In genomic region chr3:11719406-11720219, GRCh38 we compare ENCODE assay signal across 1 cellular context.
TF ChIP-seq lines count a peak whose summit lies in the region.

No MANE protein-coding gene starts in this region.

TF ChIP-seq in HepG2, 621 proteins besides CTCF, POLR2A, EP300 and RAD21 (continued from another document and continues in another):
- TF ChIP-seq DZIP1 (CRISPR knock-in tag; IDR thresholded peaks at IDR 0.05) (peak; percentile 50), TEAD3 (CRISPR knock-in tag; optimal IDR thresholded peaks at IDR 0.05; ENCODE audit: borderline replicate concordance) (peak; percentile 98), ARNT (IDR thresholded peaks at IDR 0.05) (no peak), RXRA (CRISPR knock-in tag; IDR thresholded peaks at IDR 0.05) (no peak), ZHX1 (CRISPR knock-in tag; IDR thresholded peaks at IDR 0.05; ENCODE audit: low read depth) (peak; percentile 63; the same call in 1 of the 2 replicates), NFKBIZ (CRISPR knock-in tag; IDR thresholded peaks at IDR 0.05) (no peak), DMAP1 (CRISPR knock-in tag; IDR thresholded peaks at IDR 0.05) (0 out of 2 replicates have a peak, but pooled peaks have one; percentile 15), ZNF318 (CRISPR knock-in tag; IDR thresholded peaks at IDR 0.05) (no peak), LBX2 (CRISPR knock-in tag; IDR thresholded peaks at IDR 0.05; ENCODE audit: borderline replicate concordance) (peak; percentile 23; the same call in 1 of the 2 replicates), ZNF292 (CRISPR knock-in tag; IDR thresholded peaks at IDR 0.05; ENCODE audit: borderline replicate concordance, low read depth) (0 out of 2 replicates have a peak, but pooled peaks have one; percentile 14), ZBED4 (CRISPR knock-in tag; IDR thresholded peaks at IDR 0.05; ENCODE audit: borderline replicate concordance) (0 out of 2 replicates have a peak, but pooled peaks have one; percentile 16), ETS1 (CRISPR knock-in tag; IDR thresholded peaks at IDR 0.05) (no peak), ARID4A (CRISPR knock-in tag; IDR thresholded peaks at IDR 0.05; ENCODE audit: borderline replicate concordance) (peak; percentile 41; the same call in 1 of the 2 replicates), ZNF274 (CRISPR knock-in tag; IDR thresholded peaks at IDR 0.05) (0 out of 2 replicates have a peak, but pooled peaks have one; percentile 47), ZNF614 (CRISPR knock-in tag; IDR thresholded peaks at IDR 0.05; ENCODE audit: borderline replicate concordance) (no peak), FOXO1 (CRISPR knock-in tag; IDR thresholded peaks at IDR 0.05) (no peak), TOPORS (CRISPR knock-in tag; IDR thresholded peaks at IDR 0.05) (0 out of 2 replicates have a peak, but pooled peaks have one; percentile 54), TFAP4 (IDR thresholded peaks at IDR 0.05; ENCODE audit: borderline replicate concordance, low read depth) (peak; percentile 50; the same call in 1 of the 2 replicates), ZNF616 (CRISPR knock-in tag; IDR thresholded peaks at IDR 0.05; ENCODE audit: low read depth) (0 out of 2 replicates have a peak, but pooled peaks have one; percentile 15), ZNF564 (CRISPR knock-in tag; IDR thresholded peaks at IDR 0.05) (peak; percentile 34; the same call in 1 of the 2 replicates), CCDC6 (CRISPR knock-in tag; IDR thresholded peaks at IDR 0.05) (0 out of 2 replicates have a peak, but pooled peaks have one; percentile 86), DRAP1 (CRISPR knock-in tag; IDR thresholded peaks at IDR 0.05) (0 out of 2 replicates have a peak, but pooled peaks have one; percentile 40)
